ENCODE assay signal across 12 cellular contexts in genomic region chr18:27413495-27414401, GRCh38.
DNase-seq lines count a peak whose midpoint lies in the region; ATAC-seq and TF ChIP-seq lines count a peak whose summit lies in the region.
"Had no signal": no experiment of that assay in that cellular context is flagged by ENCODE, and none has a peak within 500 bp of the region (broad histone marks: within the 10 kb centered on the region; RNA-seq: fewer than 3 reads in every experiment).

No MANE protein-coding gene starts in this region.

- 30% methylated on average over 7 of the region's 7 CpGs for WGBS in SK-N-SH (ENCODE audit: low lambda C conversion rate)
- WGBS in gastroesophageal sphincter (ENCODE audit: low coverage in 1 of 2), 2 donors: 31 to 35% methylated on average over 7 of the region's 7 CpGs

- H3K4me3 ChIP-seq in SK-N-SH (ENCODE audit: low read depth in 2 of 2, low read length in 1 of 2): no peak overlapping the region
- no peak overlapping the region for H3K4me3 ChIP-seq in gastroesophageal sphincter
- no peak overlapping the region for H3K4me3 ChIP-seq in parathyroid adenoma (ENCODE audit: low read depth, low read length)
- H3K4me3 ChIP-seq: tibial artery had no signal

- H3K4me2 ChIP-seq in SK-N-SH (peak overlapping the region; percentile 34; the same call in 1 of the 2 replicates), parathyroid adenoma (ENCODE audit: low read length) (no peak overlapping the region)

- TF ChIP-seq CTCF in SK-N-SH (IDR thresholded peaks at IDR 0.05) (no peak), gastroesophageal sphincter (IDR thresholded peaks at IDR 0.05) (no peak), parathyroid adenoma (IDR thresholded peaks at IDR 0.05) (no peak)

- H3K27ac ChIP-seq in SK-N-SH (ENCODE audit: low read depth in 2 of 2, low read length in 1 of 2) (peak overlapping the region in 1 of 2 experiments; percentile 78; a peak in 3 of 4 replicates), gastroesophageal sphincter (peak overlapping the region in 2 of 4 donors; percentile 30 to 45), parathyroid adenoma (no peak overlapping the region)
- H3K27ac ChIP-seq: tibial artery had no signal

- POLR2A ChIA-PET in SK-N-SH (lab: Yijun Ruan, JAX): no interaction called here

- no peak for TF ChIP-seq RAD21 in SK-N-SH (IDR thresholded peaks at IDR 0.05; ENCODE audit: low read length)

- H3K79me2 ChIP-seq in SK-N-SH (ENCODE audit: insufficient read depth): no peaks in the 10 kb centered on the region
- no peaks in the 10 kb centered on the region for H3K79me2 ChIP-seq in parathyroid adenoma

- CTCF ChIA-PET in SK-N-SH (lab: Yijun Ruan, JAX): no interaction called here

- H3K9ac ChIP-seq in SK-N-SH: peak overlapping the region; percentile 34; the same call in 1 of the 2 replicates
- H3K9ac ChIP-seq in parathyroid adenoma: no peak overlapping the region

- peak; percentile 86 for ATAC-seq in gastroesophageal sphincter

- H3K36me3 ChIP-seq in SK-N-SH (replicated peaks in 1 of 2; ENCODE audit: control insufficient read depth in 1 of 2, insufficient read depth in 2 of 2, low read length in 1 of 2) (no peaks in the 10 kb centered on the region), gastroesophageal sphincter (no peaks in the 10 kb centered on the region), parathyroid adenoma (ENCODE audit: control insufficient read depth, insufficient read depth, low read length) (no peaks in the 10 kb centered on the region)
- H3K36me3 ChIP-seq: tibial artery had no signal

- H3K9me3 ChIP-seq in SK-N-SH (no peaks in the 10 kb centered on the region), gastroesophageal sphincter (no peaks in the 10 kb centered on the region), parathyroid adenoma (ENCODE audit: control insufficient read depth, low read length) (no peaks in the 10 kb centered on the region)
- H3K9me3 ChIP-seq: tibial artery had no signal

- H2AFZ ChIP-seq in SK-N-SH (ENCODE audit: low read depth) (peak overlapping the region; percentile 56; the same call in 1 of the 2 replicates), parathyroid adenoma (peak overlapping the region; percentile 45)

- TF ChIP-seq EP300 in SK-N-SH (IDR thresholded peaks at IDR 0.05; ENCODE audit: borderline replicate concordance in 1 of 2, low read depth in 1 of 2, low read length in 1 of 2) (peak; percentile 56 to 69; a peak in 2 of 4 replicates), gastroesophageal sphincter (IDR thresholded peaks at IDR 0.05) (no peak)

- no peak for TF ChIP-seq POLR2A in gastroesophageal sphincter (IDR thresholded peaks at IDR 0.05)

- H3K27me3 ChIP-seq in SK-N-SH (ENCODE audit: insufficient read depth): no peaks in the 10 kb centered on the region
- H3K27me3 ChIP-seq in gastroesophageal sphincter: no peaks in the 10 kb centered on the region
- H3K27me3 ChIP-seq in parathyroid adenoma (ENCODE audit: control insufficient read depth, insufficient read depth, low read length): no peaks in the 10 kb centered on the region
- H3K27me3 ChIP-seq: tibial artery had no signal

- peaks cover 6% of the 10 kb centered on the region for H3F3A ChIP-seq in SK-N-SH (replicated peaks; ENCODE audit: insufficient read depth)

- DNase-seq in GM04503 (ENCODE audit: low read depth) (peak; percentile 41), SK-N-SH (no peak), NAMALWA (ENCODE audit: low spot score) (no peak), activated T-cell treated with anti-CD3 and anti-CD28 coated beads for 4 hours (no peak)
- no peak for DNase-seq in stimulated activated CD4-positive, alpha-beta T cell treated with anti-CD3 and anti-CD28 coated beads, Interleukin-12 subunit alpha, Interleukin-12 subunit beta, amount 100 ng/mL, for 4 hours
- DNase-seq in effector CD4-positive, alpha-beta T cell: no peak
- DNase-seq: activated CD8-positive, alpha-beta memory T cell treated with anti-CD3 and anti-CD28 coated beads, Interleukin-2, amount 50 U/mL, for 4 hours; COR-L47; NCI-H2029 treated with DMSO at 0.1 percent for 48 hours had no signal

- H3K4me1 ChIP-seq in SK-N-SH (ENCODE audit: control insufficient read depth in 1 of 2, insufficient read depth in 2 of 2, low read depth in 1 of 2, low read length in 1 of 2): peaks cover 0 to 7% of the 10 kb centered on the region in 2 experiments; a peak in 3 of 4 replicates
- peaks cover 0 to 4% (median 0%) of the 10 kb centered on the region in 3 donors for H3K4me1 ChIP-seq in gastroesophageal sphincter
- H3K4me1 ChIP-seq in parathyroid adenoma: no peaks in the 10 kb centered on the region
- H3K4me1 ChIP-seq: tibial artery had no signal

- H3K9me2 ChIP-seq in SK-N-SH: no peaks in the 10 kb centered on the region

- no peaks in the 10 kb centered on the region for H4K20me1 ChIP-seq in SK-N-SH (ENCODE audit: insufficient read depth)

TF ChIP-seq in SK-N-SH, 30 proteins besides CTCF, POLR2A, EP300 and RAD21 (continues in another document):
- no peak for TF ChIP-seq USF1 (IDR thresholded peaks at IDR 0.05; ENCODE audit: borderline replicate concordance, low read depth)
- peak; percentile 45; the same call in 1 of the 2 replicates for TF ChIP-seq TEAD4 (IDR thresholded peaks at IDR 0.05; ENCODE audit: borderline replicate concordance, insufficient read depth)
- TF ChIP-seq RXRA (IDR thresholded peaks at IDR 0.05; ENCODE audit: borderline replicate concordance, low read depth): peak; percentile 40; the same call in 1 of the 2 replicates
- no peak for TF ChIP-seq MEF2A (IDR thresholded peaks at IDR 0.05; ENCODE audit: borderline replicate concordance, low read depth)
- no peak for TF ChIP-seq NRF1 (IDR thresholded peaks at IDR 0.05; ENCODE audit: low read depth, low read length)
- no peak for TF ChIP-seq FOXJ3 (CRISPR knock-in tag; IDR thresholded peaks at IDR 0.05)
- peak; percentile 95 for TF ChIP-seq PBX3 (IDR thresholded peaks at IDR 0.05)
- peak; percentile 72; the same call in 1 of the 2 replicates for TF ChIP-seq FOSL2 (IDR thresholded peaks at IDR 0.05; ENCODE audit: borderline replicate concordance, low read depth)
- TF ChIP-seq JUND (IDR thresholded peaks at IDR 0.05): peak; percentile 75
- TF ChIP-seq GATA2 (CRISPR knock-in tag; IDR thresholded peaks at IDR 0.05): no peak
- TF ChIP-seq NFIC (IDR thresholded peaks at IDR 0.05; ENCODE audit: borderline replicate concordance): peak; percentile 91
- no peak for TF ChIP-seq RCOR1 (IDR thresholded peaks at IDR 0.05; ENCODE audit: low read length)
- no peak for TF ChIP-seq MXI1 (IDR thresholded peaks at IDR 0.05; ENCODE audit: low read depth, low read length)
- no peak for TF ChIP-seq ELF1 (IDR thresholded peaks at IDR 0.05)
- peak; percentile 55; the same call in 1 of the 2 replicates for TF ChIP-seq POLR2AphosphoS5 (IDR thresholded peaks at IDR 0.05; ENCODE audit: low read depth, low read length)
- TF ChIP-seq ZBTB33 (IDR thresholded peaks at IDR 0.05; ENCODE audit: borderline replicate concordance, low read depth): 0 out of 2 replicates have a peak, but pooled peaks have one; percentile 52
- no peak for TF ChIP-seq MAX (IDR thresholded peaks at IDR 0.05; ENCODE audit: low read depth)
